9 cellular contexts compared by ENCODE assay signal in genomic region chr14:102020058-102020971, GRCh38. TPM values are rescaled to one million over a fixed set of nuclear protein-coding genes. Genes with fewer than 3 reads are reported as not detected.
DNase-seq lines count a peak whose midpoint lies in the region; ATAC-seq, FAIRE-seq and TF ChIP-seq lines count a peak whose summit lies in the region.
"Had no signal": no experiment of that assay in that cellular context is flagged by ENCODE, and none has a peak within 500 bp of the region (broad histone marks: within the 10 kb centered on the region; RNA-seq: fewer than 3 reads in every experiment).

No MANE protein-coding gene starts in this region.

- intact Hi-C loops in HepG2 (cut with micrococcal nuclease; ENCODE audit: unreplicated experiment) = no loop called here

- no peak for TF ChIP-seq RAD21 in HepG2 (CRISPR knock-in tag; IDR thresholded peaks at IDR 0.05)

- no peak overlapping the region for H3K4me3 ChIP-seq in AG09309 (ENCODE audit: control insufficient read depth, low read depth, low read length)
- no peak overlapping the region for H3K4me3 ChIP-seq in HepG2 (replicated peaks in 1 of 3; ENCODE audit: insufficient read depth in 1 of 3, low read depth in 2 of 3, low read length in 3 of 3)

- no peaks in the 10 kb centered on the region for H3K27me3 Mint-ChIP-seq in activated naive CD4-positive, alpha-beta T cell treated with anti-CD3 and anti-CD28 coated beads, Interleukin-2, amount 50 U/mL, for 24 hours
- H3K27me3 Mint-ChIP-seq in nephron progenitor cell (ENCODE audit: low read depth, poor library complexity) = peaks cover 2% of the 10 kb centered on the region

- peak overlapping the region; percentile 58 for H3K4me3 Mint-ChIP-seq in activated naive CD4-positive, alpha-beta T cell treated with anti-CD3 and anti-CD28 coated beads, Interleukin-2, amount 50 U/mL, for 24 hours
- H3K4me3 Mint-ChIP-seq in nephron progenitor cell = no peak overlapping the region

- POLR2A ChIA-PET in HepG2 (lab: Yijun Ruan, JAX) = no interaction called here

- H3K27ac Mint-ChIP-seq in activated naive CD4-positive, alpha-beta T cell treated with anti-CD3 and anti-CD28 coated beads, Interleukin-2, amount 50 U/mL, for 24 hours = peak overlapping the region; percentile 95
- peak overlapping the region; percentile 25 for H3K27ac Mint-ChIP-seq in nephron progenitor cell

- CTCF ChIA-PET in HepG2 (lab: Yijun Ruan, JAX; ENCODE audit: low intra/inter-chr PET ratio, low total read pairs) = no interaction called here

- DNase-seq in AG09309 (ENCODE audit: low read depth) (peak; percentile 57), NCI-H524 treated with DMSO at 0.1 percent for 48 hours (lab: John Stamatoyannopoulos, UW) (peak; percentile 95), nephron progenitor cell (no peak), ecto neural progenitor cell (ENCODE audit: low spot score) (no peak), HepG2 (ENCODE audit: low spot score) (no peak)

- H3K9me3 ChIP-seq in HepG2 (ENCODE audit: low read length) = no peaks in the 10 kb centered on the region

- peaks cover 19% of the 10 kb centered on the region for H3K4me1 Mint-ChIP-seq in activated naive CD4-positive, alpha-beta T cell treated with anti-CD3 and anti-CD28 coated beads, Interleukin-2, amount 50 U/mL, for 24 hours
- H3K4me1 Mint-ChIP-seq in nephron progenitor cell = no peaks in the 10 kb centered on the region

- no TSS peak for BruUV-seq in HepG2 (replicated peaks; lab: Mats Ljungman, UMichigan)

- in situ Hi-C loops in HepG2 (cut with HindIII; ENCODE audit: extremely low pct_ligation_motif_present, low pct_unique_long_range_greater_than_20kb) = no loop called here

- H2AFZ ChIP-seq in HepG2 (ENCODE audit: low read length) = no peak overlapping the region

- no peaks in the 10 kb centered on the region for H3K27me3 ChIP-seq in HepG2 (ENCODE audit: control insufficient read depth in 1 of 2, insufficient read depth in 2 of 2, low read length in 2 of 2)

- H4K20me1 ChIP-seq in HepG2 (ENCODE audit: insufficient read depth, low read length) = no peaks in the 10 kb centered on the region

- no peak overlapping the region for H3K27ac ChIP-seq in HepG2 (ENCODE audit: extremely low read length, insufficient read depth, low read length)

- H3K4me2 ChIP-seq in HepG2 (ENCODE audit: low read depth, low read length) = no peak overlapping the region

- no peaks in the 10 kb centered on the region for H3K9me3 Mint-ChIP-seq in activated naive CD4-positive, alpha-beta T cell treated with anti-CD3 and anti-CD28 coated beads, Interleukin-2, amount 50 U/mL, for 24 hours
- no peaks in the 10 kb centered on the region for H3K9me3 Mint-ChIP-seq in nephron progenitor cell

- H3K4me1 ChIP-seq in HepG2 (ENCODE audit: insufficient read depth, low read length) = no peaks in the 10 kb centered on the region

- no peak for TF ChIP-seq POLR2A in HepG2 (IDR thresholded peaks at IDR 0.05; ENCODE audit: insufficient read depth in 1 of 2, low read depth in 2 of 2, low read length in 2 of 2)

- no peak for TF ChIP-seq CTCF in AG09309 (IDR thresholded peaks at IDR 0.05; ENCODE audit: control insufficient read depth, insufficient read depth, low read depth, low read length, missing control alignments)
- TF ChIP-seq CTCF in nephron progenitor cell (IDR thresholded peaks at IDR 0.05) = no peak
- TF ChIP-seq CTCF in HepG2 (CRISPR knock-in tag; IDR thresholded peaks at IDR 0.05) = no peak

- 96% methylated on average over 13 of the region's 13 CpGs for WGBS in HepG2 (ENCODE audit: low lambda C conversion rate)

- peaks cover 15% of the 10 kb centered on the region for H3K36me3 Mint-ChIP-seq in activated naive CD4-positive, alpha-beta T cell treated with anti-CD3 and anti-CD28 coated beads, Interleukin-2, amount 50 U/mL, for 24 hours
- peaks cover 91% of the 10 kb centered on the region for H3K36me3 Mint-ChIP-seq in nephron progenitor cell (ENCODE audit: low read depth)

- ATAC-seq in GM19035 (IDR thresholded peaks at IDR 0.05; ENCODE audit: unreplicated experiment) (no peak), HG02981 (IDR thresholded peaks at IDR 0.05; ENCODE audit: unreplicated experiment) (no peak), HepG2 (no peak)

- TF ChIP-seq EP300 in HepG2 (IDR thresholded peaks at IDR 0.05; ENCODE audit: low read depth in 2 of 2, low read length in 2 of 2) = no peak
- no peak for TF ChIP-seq EP300 in HepG2 (CRISPR knock-in tag; IDR thresholded peaks at IDR 0.05; ENCODE audit: borderline replicate concordance)

- peaks cover 30 to 78% of the 10 kb centered on the region in 2 experiments for H3K36me3 ChIP-seq in HepG2 (replicated peaks in 1 of 2; ENCODE audit: control insufficient read depth in 1 of 2, insufficient read depth in 2 of 2, low read length in 2 of 2)

- H3K79me2 ChIP-seq in HepG2 (ENCODE audit: insufficient read depth, low read length) = no peaks in the 10 kb centered on the region

- FAIRE-seq in HepG2 (lab: Jason Lieb, UNC) = no peak
- FAIRE-seq: H1 had no signal

- H3K9ac ChIP-seq in HepG2 (ENCODE audit: insufficient read depth, low read depth, low read length) = no peak overlapping the region

TF ChIP-seq in HepG2, 621 proteins besides CTCF, POLR2A, EP300 and RAD21 (continues in another document):
- TF ChIP-seq HIC2 (CRISPR knock-in tag; IDR thresholded peaks at IDR 0.05; ENCODE audit: low read depth) = no peak

RNA-seq across cellular contexts. Expression of gene DYNC1H1, which starts 55.9 kb away (rescaled TPM):
- 239 and 386 TPM in 2 replicates for total RNA-seq in HepG2 (2016; rRNA removed; fragmentation: Illumina TruSeq; extraction: Trizol)
- total RNA-seq in HepG2 (2016; cell fraction: cytosol; rRNA removed; fragmentation: Illumina TruSeq; extraction: Trizol; ENCODE audit: low read depth) = 33.0 and 38.5 TPM in 2 replicates
- total RNA-seq in HepG2 (2016; cell fraction: insoluble cytoplasmic fraction; rRNA removed; fragmentation: Illumina TruSeq; extraction: Trizol) = 231 and 328 TPM in 2 replicates
- 57.3 and 69.8 TPM in 2 replicates for total RNA-seq in HepG2 (2016; cell fraction: membrane; rRNA removed; fragmentation: Illumina TruSeq; extraction: Trizol)
- 296 and 345 TPM in 2 replicates for total RNA-seq in HepG2 (2016; cell fraction: nucleus; rRNA removed; fragmentation: Illumina TruSeq; extraction: Trizol)
- polyA plus RNA-seq in HepG2 (2011; rRNA removed) = 74.4 and 102 TPM in 2 replicates
- polyA plus RNA-seq in HepG2 (2011; cell fraction: cytosol; rRNA removed) = 102 and 115 TPM in 2 replicates
- polyA plus RNA-seq in HepG2 (2011; cell fraction: nucleus; rRNA removed) = 192 and 221 TPM in 2 replicates
- 126 and 135 TPM in 2 replicates for polyA plus RNA-seq in HepG2 (2012)
- polyA plus RNA-seq in HepG2 (2016; cell fraction: cytosol; fragmentation: Illumina TruSeq; extraction: Trizol; ENCODE audit: low read depth) = 11.1 and 13.5 TPM in 2 replicates
- polyA plus RNA-seq in HepG2 (2016; cell fraction: insoluble cytoplasmic fraction; fragmentation: Illumina TruSeq; extraction: Trizol; ENCODE audit: low read depth) = 132 and 159 TPM in 2 replicates
- 18.9 and 22.7 TPM in 2 replicates for polyA plus RNA-seq in HepG2 (2016; cell fraction: membrane; fragmentation: Illumina TruSeq; extraction: Trizol; ENCODE audit: low read depth)
- 236 and 267 TPM in 2 replicates for polyA plus RNA-seq in HepG2 (2016; cell fraction: nucleus; fragmentation: Illumina TruSeq; extraction: Trizol; ENCODE audit: insufficient read depth, low read depth)
- 411 and 518 TPM in 2 replicates for polyA minus RNA-seq in HepG2 (2011; rRNA and poly(A)+ RNA removed; ENCODE audit: low replicate concordance)
- polyA minus RNA-seq in HepG2 (2011; cell fraction: cytosol; rRNA and poly(A)+ RNA removed) = 317 and 327 TPM in 2 replicates
- 190 and 258 TPM in 2 replicates for polyA minus RNA-seq in HepG2 (2011; cell fraction: nucleus; rRNA and poly(A)+ RNA removed)

Comparison
In these comparisons a context has a peak if more than half of its experiments do, and no peak if none do; other contexts are left out.
1. DNase-seq: peak in AG09309 (single experiment) and NCI-H524 treated with DMSO at 0.1 percent for 48 hours (single experiment); none in nephron progenitor cell (single experiment), ecto neural progenitor cell (single experiment) and HepG2 (single experiment).